19 cellular contexts compared by ENCODE assay signal in genomic region chr9:6923081-6923480, GRCh38.
A peak's percentile ranks its signal among the peaks of the same experiment; 100 is the strongest.
DNase-seq lines count a peak whose midpoint lies in the region; ATAC-seq, FAIRE-seq and TF ChIP-seq lines count a peak whose summit lies in the region.
"Had no signal": no experiment of that assay in that cellular context is flagged by ENCODE, and none has a peak within 500 bp of the region (broad histone marks: within the 10 kb centered on the region; RNA-seq: fewer than 3 reads in every experiment).

No MANE protein-coding gene starts in this region.

- H3K4me3 ChIP-seq in cardiac fibroblast (replicated peaks in 1 of 2; ENCODE audit: low read depth in 2 of 2, low read length in 2 of 2) = no peak overlapping the region
- H3K4me3 ChIP-seq in kidney (ENCODE audit: low read length in 2 of 2) = no peak overlapping the region
- H3K4me3 ChIP-seq: SJCRH30 had no signal

- H3K4me3 Mint-ChIP-seq in activated T-cell treated with anti-CD3 and anti-CD28 coated beads, Interleukin-2, amount 50 U/mL, for 24 hours = no peak overlapping the region
- H3K4me3 Mint-ChIP-seq in stimulated activated effector memory CD8-positive, alpha-beta T cell treated with anti-CD3 and anti-CD28 coated beads, Interleukin-12 subunit alpha, Interleukin-12 subunit beta, amount 100 ng/mL, for 72 hours = no peak overlapping the region
- H3K4me3 Mint-ChIP-seq: CD8-positive, alpha-beta memory T cell; IgD-negative memory B cell had no signal

- H3K27me3 Mint-ChIP-seq in activated T-cell treated with anti-CD3 and anti-CD28 coated beads, Interleukin-2, amount 50 U/mL, for 24 hours = no peaks in the 10 kb centered on the region
- H3K27me3 Mint-ChIP-seq: CD8-positive, alpha-beta memory T cell; IgD-negative memory B cell had no signal

- no peaks in the 10 kb centered on the region for H3K9me3 Mint-ChIP-seq in activated T-cell treated with anti-CD3 and anti-CD28 coated beads, Interleukin-2, amount 50 U/mL, for 24 hours
- no peaks in the 10 kb centered on the region for H3K9me3 Mint-ChIP-seq in stimulated activated effector memory CD8-positive, alpha-beta T cell treated with anti-CD3 and anti-CD28 coated beads, Interleukin-12 subunit alpha, Interleukin-12 subunit beta, amount 100 ng/mL, for 72 hours
- H3K9me3 Mint-ChIP-seq: CD8-positive, alpha-beta memory T cell had no signal

- intact Hi-C loops in kidney (cut with DNase I) = no loop called here

- TF ChIP-seq CTCF in cardiac fibroblast (IDR thresholded peaks at IDR 0.05; ENCODE audit: low read depth, low read length) (no peak), kidney (IDR thresholded peaks at IDR 0.05; ENCODE audit: borderline replicate concordance, extremely low read depth, insufficient read depth) (no peak)

- ATAC-seq in stimulated activated effector memory CD8-positive, alpha-beta T cell treated with anti-CD3 and anti-CD28 coated beads, Interleukin-12 subunit alpha, Interleukin-12 subunit beta, amount 100 ng/mL, for 72 hours = peak; percentile 77
- ATAC-seq in HG03175 (IDR thresholded peaks at IDR 0.05; ENCODE audit: unreplicated experiment) = no peak

- no peaks in the 10 kb centered on the region for H3K4me1 ChIP-seq in kidney (ENCODE audit: control insufficient read depth in 1 of 2, insufficient read depth in 1 of 2, low read depth in 1 of 2, low read length in 2 of 2)
- H3K4me1 ChIP-seq: SJCRH30 had no signal

- peak overlapping the region; percentile 29 for H3K27ac Mint-ChIP-seq in activated T-cell treated with anti-CD3 and anti-CD28 coated beads, Interleukin-2, amount 50 U/mL, for 24 hours
- peak overlapping the region; percentile 57 for H3K27ac Mint-ChIP-seq in stimulated activated effector memory CD8-positive, alpha-beta T cell treated with anti-CD3 and anti-CD28 coated beads, Interleukin-12 subunit alpha, Interleukin-12 subunit beta, amount 100 ng/mL, for 72 hours

- no peaks in the 10 kb centered on the region for H3K9me3 ChIP-seq in kidney (ENCODE audit: control insufficient read depth in 1 of 2, low read length in 2 of 2)
- H3K9me3 ChIP-seq: SJCRH30 had no signal

- no peak overlapping the region for H3K27ac ChIP-seq in kidney (ENCODE audit: low read depth in 2 of 2, low read length in 2 of 2)
- H3K27ac ChIP-seq: SJCRH30 had no signal

- no peak for DNase-seq in activated T-cell treated with anti-CD3 and anti-CD28 coated beads, Interleukin-2, amount 50 U/mL, for 24 hours
- DNase-seq in activated T-cell treated with anti-CD3 and anti-CD28 coated beads for 4 hours (no peak), NCI-H526 treated with DMSO at 0.1 percent for 48 hours (lab: John Stamatoyannopoulos, UW) (peak; percentile 52), cardiac fibroblast (ENCODE audit: low read depth in 2 of 2) (peak; percentile 29 to 55), kidney (no peak)
- no peak for DNase-seq in stimulated activated effector memory CD8-positive, alpha-beta T cell treated with anti-CD3 and anti-CD28 coated beads, Interleukin-12 subunit alpha, Interleukin-12 subunit beta, amount 100 ng/mL, for 72 hours (ENCODE audit: low spot score in 2 of 2)
- DNase-seq: CD8-positive, alpha-beta memory T cell; EL; GF-D8; NCI-H1694; NCI-H2081; NCI-H2171; NCI-H345; SJCRH30 had no signal

- FAIRE-seq in kidney (lab: Jason Lieb, UNC) = no peak
- FAIRE-seq: A204.1, H1, RCC 7860 had no signal

- H3K4me1 Mint-ChIP-seq in activated T-cell treated with anti-CD3 and anti-CD28 coated beads, Interleukin-2, amount 50 U/mL, for 24 hours (ENCODE audit: low read depth) = peaks cover 57% of the 10 kb centered on the region
- H3K4me1 Mint-ChIP-seq in stimulated activated effector memory CD8-positive, alpha-beta T cell treated with anti-CD3 and anti-CD28 coated beads, Interleukin-12 subunit alpha, Interleukin-12 subunit beta, amount 100 ng/mL, for 72 hours = peaks cover 73% of the 10 kb centered on the region

- peaks cover 51% of the 10 kb centered on the region for H3K36me3 Mint-ChIP-seq in activated T-cell treated with anti-CD3 and anti-CD28 coated beads, Interleukin-2, amount 50 U/mL, for 24 hours (ENCODE audit: low read depth)
- peaks cover 11% of the 10 kb centered on the region for H3K36me3 Mint-ChIP-seq in stimulated activated effector memory CD8-positive, alpha-beta T cell treated with anti-CD3 and anti-CD28 coated beads, Interleukin-12 subunit alpha, Interleukin-12 subunit beta, amount 100 ng/mL, for 72 hours

- H3K9ac ChIP-seq in kidney (ENCODE audit: low read length in 2 of 2) = no peak overlapping the region

- H3K36me3 ChIP-seq in kidney (ENCODE audit: control insufficient read depth in 1 of 2, insufficient read depth in 2 of 2, low read length in 2 of 2) = peaks cover 0 to 2% of the 10 kb centered on the region in 2 donors
- H3K36me3 ChIP-seq: SJCRH30 had no signal

Comparison
In these comparisons a context has a peak if more than half of its experiments do, and no peak if none do; other contexts are left out.
1. DNase-seq: peak in NCI-H526 treated with DMSO at 0.1 percent for 48 hours (single experiment) and cardiac fibroblast (2 of 2); none in activated T-cell treated with anti-CD3 and anti-CD28 coated beads, Interleukin-2, amount 50 U/mL, for 24 hours (single experiment), activated T-cell treated with anti-CD3 and anti-CD28 coated beads for 4 hours (single experiment), stimulated activated effector memory CD8-positive, alpha-beta T cell treated with anti-CD3 and anti-CD28 coated beads, Interleukin-12 subunit alpha, Interleukin-12 subunit beta, amount 100 ng/mL, for 72 hours (0 of 2) and kidney (single experiment).